In genomic region chr10:43322321-43322720, GRCh38 we compare ENCODE assay signal across 10 cellular contexts. TPM values are rescaled to one million over a fixed set of nuclear protein-coding genes. Genes with fewer than 3 reads are reported as not detected.
DNase-seq lines count a peak whose midpoint lies in the region; ATAC-seq and TF ChIP-seq lines count a peak whose summit lies in the region.
"Had no signal": no experiment of that assay in that cellular context is flagged by ENCODE, and none has a peak within 500 bp of the region (broad histone marks: within the 10 kb centered on the region; RNA-seq: fewer than 3 reads in every experiment).

No MANE protein-coding gene starts in this region.

- no peak overlapping the region for H3K4me3 ChIP-seq in CD4-positive, CD25-positive, alpha-beta regulatory T cell (ENCODE audit: low read depth, low read length)
- H3K4me3 ChIP-seq in hepatocyte, result no peak overlapping the region
- H3K4me3 ChIP-seq in parathyroid adenoma (ENCODE audit: low read depth, low read length), result no peak overlapping the region

- no peaks in the 10 kb centered on the region for H3K36me3 Mint-ChIP-seq in CD4-positive, CD25-positive, alpha-beta regulatory T cell
- H3K36me3 Mint-ChIP-seq in activated naive CD8-positive, alpha-beta T cell treated with anti-CD3 and anti-CD28 coated beads for 36 hours, result no peaks in the 10 kb centered on the region

- H3K9me3 Mint-ChIP-seq in CD4-positive, CD25-positive, alpha-beta regulatory T cell, result peaks cover 0 to 2% (median 0%) of the 10 kb centered on the region in 7 donors
- H3K9me3 Mint-ChIP-seq in activated naive CD8-positive, alpha-beta T cell treated with anti-CD3 and anti-CD28 coated beads for 36 hours, result no peaks in the 10 kb centered on the region

- H3K9ac ChIP-seq in parathyroid adenoma, result no peak overlapping the region

- no peak for DNase-seq in CD4-positive, CD25-positive, alpha-beta regulatory T cell
- DNase-seq in activated naive CD8-positive, alpha-beta T cell treated with anti-CD3 and anti-CD28 coated beads for 36 hours, result no peak
- DNase-seq in hepatocyte (ENCODE audit: low spot score) (no peak), DMS79 treated with DMSO at 0.1 percent for 48 hours (lab: John Stamatoyannopoulos, UW) (no peak)
- DNase-seq in effector CD4-positive, alpha-beta T cell, result no peak

- H3K4me1 ChIP-seq in CD4-positive, CD25-positive, alpha-beta regulatory T cell (ENCODE audit: control insufficient read depth, insufficient read depth, low read length, poor library complexity, severe bottlenecking), result peaks cover 11% of the 10 kb centered on the region
- H3K4me1 ChIP-seq in hepatocyte (ENCODE audit: insufficient read depth), result no peaks in the 10 kb centered on the region
- peaks cover 4% of the 10 kb centered on the region for H3K4me1 ChIP-seq in parathyroid adenoma

- peak overlapping the region; percentile 72 for H2AFZ ChIP-seq in hepatocyte
- peak overlapping the region; percentile 91 for H2AFZ ChIP-seq in parathyroid adenoma

- no peaks in the 10 kb centered on the region for H3K27me3 ChIP-seq in CD4-positive, CD25-positive, alpha-beta regulatory T cell (ENCODE audit: control insufficient read depth, insufficient read depth, low read length)
- H3K27me3 ChIP-seq in hepatocyte (no peaks in the 10 kb centered on the region), parathyroid adenoma (ENCODE audit: control insufficient read depth, insufficient read depth, low read length) (no peaks in the 10 kb centered on the region)
- H3K27me3 ChIP-seq: thyroid gland had no signal

- H3K4me2 ChIP-seq in hepatocyte (peak overlapping the region; percentile 79), parathyroid adenoma (ENCODE audit: low read length) (no peak overlapping the region)

- TF ChIP-seq CTCF in hepatocyte (IDR thresholded peaks at IDR 0.05; ENCODE audit: poor library complexity) (no peak), parathyroid adenoma (IDR thresholded peaks at IDR 0.05) (no peak)

- H3K79me2 ChIP-seq in hepatocyte (no peaks in the 10 kb centered on the region), parathyroid adenoma (no peaks in the 10 kb centered on the region)

- H3K27ac Mint-ChIP-seq in CD4-positive, CD25-positive, alpha-beta regulatory T cell, result peak overlapping the region; percentile 62 to 75 (median 69)
- H3K27ac Mint-ChIP-seq in activated naive CD8-positive, alpha-beta T cell treated with anti-CD3 and anti-CD28 coated beads for 36 hours, result no peak overlapping the region

- no peaks in the 10 kb centered on the region for H4K20me1 ChIP-seq in hepatocyte (ENCODE audit: insufficient read depth, poor library complexity, severe bottlenecking)

- H3K27me3 Mint-ChIP-seq in CD4-positive, CD25-positive, alpha-beta regulatory T cell, result peaks cover 19% of the 10 kb centered on the region
- H3K27me3 Mint-ChIP-seq in activated naive CD8-positive, alpha-beta T cell treated with anti-CD3 and anti-CD28 coated beads for 36 hours, result peaks cover 14% of the 10 kb centered on the region

- peak overlapping the region; percentile 36 to 75 (median 58) for H3K4me3 Mint-ChIP-seq in CD4-positive, CD25-positive, alpha-beta regulatory T cell
- H3K4me3 Mint-ChIP-seq in activated naive CD8-positive, alpha-beta T cell treated with anti-CD3 and anti-CD28 coated beads for 36 hours, result peak overlapping the region; percentile 41

- no peaks in the 10 kb centered on the region for H3K9me2 ChIP-seq in hepatocyte (replicated peaks; ENCODE audit: insufficient read depth)

- no peak overlapping the region for H3K27ac ChIP-seq in CD4-positive, CD25-positive, alpha-beta regulatory T cell (ENCODE audit: insufficient read depth, low read length, poor library complexity, severe bottlenecking)
- peak overlapping the region; percentile 50 for H3K27ac ChIP-seq in hepatocyte
- no peak overlapping the region for H3K27ac ChIP-seq in parathyroid adenoma
- H3K27ac ChIP-seq: thyroid gland had no signal

- 52% methylated on average over 13 of the region's 13 CpGs for WGBS in hepatocyte (ENCODE audit: low lambda C conversion rate, missing lambda C conversion rate)

- ATAC-seq in CD4-positive, CD25-positive, alpha-beta regulatory T cell (ENCODE audit: low read depth in 2 of 2), result no peak
- ATAC-seq in HG03354 (IDR thresholded peaks at IDR 0.05; ENCODE audit: poor library complexity, severe bottlenecking, unreplicated experiment) (no peak), HG03378 (IDR thresholded peaks at IDR 0.05; ENCODE audit: unreplicated experiment) (no peak)

- H3K4me1 Mint-ChIP-seq in CD4-positive, CD25-positive, alpha-beta regulatory T cell, result peaks cover 4 to 26% (median 7%) of the 10 kb centered on the region in 4 donors
- H3K4me1 Mint-ChIP-seq in activated naive CD8-positive, alpha-beta T cell treated with anti-CD3 and anti-CD28 coated beads for 36 hours, result peaks cover 5% of the 10 kb centered on the region

- no peaks in the 10 kb centered on the region for H3K9me3 ChIP-seq in CD4-positive, CD25-positive, alpha-beta regulatory T cell (ENCODE audit: control insufficient read depth in 2 of 2, low read length in 2 of 2)
- H3K9me3 ChIP-seq in hepatocyte (ENCODE audit: low read depth), result no peaks in the 10 kb centered on the region
- H3K9me3 ChIP-seq in parathyroid adenoma (ENCODE audit: control insufficient read depth, low read length), result no peaks in the 10 kb centered on the region
- H3K9me3 ChIP-seq: thyroid gland had no signal

- no peaks in the 10 kb centered on the region for H3K36me3 ChIP-seq in CD4-positive, CD25-positive, alpha-beta regulatory T cell (ENCODE audit: control insufficient read depth, insufficient read depth, low read length)
- no peaks in the 10 kb centered on the region for H3K36me3 ChIP-seq in hepatocyte (replicated peaks; ENCODE audit: insufficient read depth, low read depth)
- H3K36me3 ChIP-seq in parathyroid adenoma (ENCODE audit: control insufficient read depth, insufficient read depth, low read length), result no peaks in the 10 kb centered on the region
- H3K36me3 ChIP-seq: thyroid gland had no signal

RNA-seq across cellular contexts. Expression of gene FXYD4, which starts 49.1 kb away (rescaled TPM):
- total RNA-seq in CD4-positive, CD25-positive, alpha-beta regulatory T cell, result not detected
- not detected for polyA plus RNA-seq in CD4-positive, CD25-positive, alpha-beta regulatory T cell
- not detected for total RNA-seq in activated naive CD8-positive, alpha-beta T cell treated with anti-CD3 and anti-CD28 coated beads for 36 hours
- total RNA-seq in hepatocyte, result 0.80 TPM in 1 of 2 replicates, not detected in the other
- 0.19 and 4.8 TPM in 2 replicates for polyA plus RNA-seq in hepatocyte
- total RNA-seq: occipital lobe, thyroid gland had no signal

RNA-seq across cellular contexts. Expression of gene RASGEF1A, which starts 55.5 kb away (rescaled TPM):
- total RNA-seq in CD4-positive, CD25-positive, alpha-beta regulatory T cell, result 0.91 TPM
- polyA plus RNA-seq in CD4-positive, CD25-positive, alpha-beta regulatory T cell, result under 1 TPM; 0.16 to 0.41 (median 0.34) TPM
- under 1 TPM; 0.40 to 0.45 TPM for total RNA-seq in activated naive CD8-positive, alpha-beta T cell treated with anti-CD3 and anti-CD28 coated beads for 36 hours
- 2.2 and 2.7 TPM in 2 replicates for total RNA-seq in hepatocyte
- polyA plus RNA-seq in hepatocyte, result 1.4 and 1.5 TPM in 2 replicates
